17 cellular contexts compared by ENCODE assay signal in genomic region chr15:64343841-64344240, GRCh38.
"Had no signal": no experiment of that assay in that cellular context is flagged by ENCODE, and none has a peak within 500 bp of the region (broad histone marks: within the 10 kb centered on the region; RNA-seq: fewer than 3 reads in every experiment).

No MANE protein-coding gene starts in this region.

- DNase-seq: activated B cell treated with CpG ODN at 0.5 μM for 24 hours; activated CD4-positive, alpha-beta T cell treated with anti-CD3 and anti-CD28 coated beads, Interleukin-2, amount 10 ng/mL, durations not matched to agents 24 days and 14 days; activated naive CD4-positive, alpha-beta T cell treated with anti-CD3 and anti-CD28 coated beads for 36 hours; activated T-cell treated with anti-CD3 and anti-CD28 coated beads for 4 hours; adrenal gland; body of pancreas; endodermal cell; gastrocnemius medialis; heart right ventricle; islet precursor cell; mesendoderm; nephron progenitor cell; stimulated activated CD4-positive, alpha-beta T cell treated with anti-CD3 and anti-CD28 coated beads, Interleukin-15, amount 100 ng/mL, for 24 hours; stimulated activated CD4-positive, alpha-beta T cell treated with anti-CD3 and anti-CD28 coated beads, Interleukin-4, amount 100 ng/mL, for 24 hours; upper lobe of right lung had no signal

- H3K4me3 ChIP-seq: adrenal gland, body of pancreas, gastrocnemius medialis, heart right ventricle, upper lobe of right lung had no signal

- H3K27ac ChIP-seq: adrenal gland, body of pancreas, gastrocnemius medialis, heart right ventricle, upper lobe of right lung had no signal

- ATAC-seq: activated T-helper 17 cell treated with anti-CD3 and anti-CD28 coated beads, Interleukin-2, amount 50 U/mL, for 72 hours; body of pancreas; gastrocnemius medialis; left lobe of liver; upper lobe of right lung had no signal

- H3K4me1 ChIP-seq: body of pancreas had no signal

- H3K36me3 ChIP-seq: gastrocnemius medialis had no signal

- H3K27me3 ChIP-seq: adrenal gland, body of pancreas, gastrocnemius medialis, heart right ventricle, upper lobe of right lung had no signal

- H3K9me3 ChIP-seq: adrenal gland, body of pancreas, gastrocnemius medialis, heart right ventricle, upper lobe of right lung had no signal
